ENCODE assay signal across 11 cellular contexts in the genomic region with DNA sequence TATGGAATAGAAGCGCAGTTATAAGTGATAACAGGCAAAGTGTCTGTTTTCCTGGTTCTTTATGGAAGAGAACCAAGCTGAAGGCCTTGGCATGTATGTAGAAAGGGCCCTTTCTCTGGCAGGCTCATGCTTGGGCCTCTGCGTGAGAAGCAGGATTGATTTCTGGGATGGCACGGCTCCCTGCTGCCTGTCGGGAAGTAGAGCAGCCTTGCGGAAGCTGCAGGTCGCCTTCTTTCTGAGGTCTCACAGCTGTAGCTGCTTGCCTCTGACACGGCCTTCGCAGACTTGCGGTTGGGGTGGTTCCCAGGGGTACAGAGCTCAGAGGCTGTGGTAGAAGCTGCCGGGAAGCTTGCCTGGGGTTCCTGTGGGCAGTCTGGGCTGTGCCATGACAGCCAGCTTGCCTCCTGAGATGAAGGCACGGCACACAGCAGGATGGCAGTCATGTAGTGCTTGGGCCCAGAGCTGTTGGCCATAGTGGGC. TPM values are rescaled to one million over a fixed set of nuclear protein-coding genes. Genes with fewer than 3 reads are reported as not detected.
DNase-seq lines count a peak whose midpoint lies in the region; ATAC-seq and TF ChIP-seq lines count a peak whose summit lies in the region.
"Had no signal": no experiment of that assay in that cellular context is flagged by ENCODE, and none has a peak within 500 bp of the region (broad histone marks: within the 10 kb centered on the region; RNA-seq: fewer than 3 reads in every experiment).

No MANE protein-coding gene starts in this region.

- no peak for TF ChIP-seq CTCF in left ventricle myocardium inferior (IDR thresholded peaks at IDR 0.05; ENCODE audit: borderline replicate concordance)

- H3K4me1 Mint-ChIP-seq in activated T-helper 2 cell treated with anti-CD3 and anti-CD28 coated beads, Interferon-gamma antibody, Interleukin-2, Interleukin-4, amounts not matched to agents 10 μg/mL and 5 μg/mL and 100 μg/mL, durations not matched to agents 14 hours and 24 hours and 36 hours (ENCODE audit: low read depth): peaks cover 23% of the 10 kb centered on the region

- H3K27me3 ChIP-seq in left ventricle myocardium inferior (ENCODE audit: low read depth): no peaks in the 10 kb centered on the region

- H3K27ac Mint-ChIP-seq in activated T-helper 2 cell treated with anti-CD3 and anti-CD28 coated beads, Interferon-gamma antibody, Interleukin-2, Interleukin-4, amounts not matched to agents 10 μg/mL and 5 μg/mL and 100 μg/mL, durations not matched to agents 14 hours and 24 hours and 36 hours: no peak overlapping the region
- H3K27ac Mint-ChIP-seq: stimulated activated naive CD8-positive, alpha-beta T cell treated with anti-CD3 and anti-CD28 coated beads, Interleukin-15, Interleukin-2, amounts not matched to agents 100 ng/mL and 50 ng/mL, for 24 hours had no signal

- ATAC-seq in Right ventricle myocardium inferior: peak; percentile 69

- H3K36me3 ChIP-seq in left ventricle myocardium inferior: peaks cover 39% of the 10 kb centered on the region

- no peaks in the 10 kb centered on the region for H3K9me3 Mint-ChIP-seq in activated T-helper 2 cell treated with anti-CD3 and anti-CD28 coated beads, Interferon-gamma antibody, Interleukin-2, Interleukin-4, amounts not matched to agents 10 μg/mL and 5 μg/mL and 100 μg/mL, durations not matched to agents 14 hours and 24 hours and 36 hours
- H3K9me3 Mint-ChIP-seq: stimulated activated naive CD8-positive, alpha-beta T cell treated with anti-CD3 and anti-CD28 coated beads, Interleukin-15, Interleukin-2, amounts not matched to agents 100 ng/mL and 50 ng/mL, for 24 hours had no signal

- no peak overlapping the region for H3K4me3 Mint-ChIP-seq in activated T-helper 2 cell treated with anti-CD3 and anti-CD28 coated beads, Interferon-gamma antibody, Interleukin-2, Interleukin-4, amounts not matched to agents 10 μg/mL and 5 μg/mL and 100 μg/mL, durations not matched to agents 14 hours and 24 hours and 36 hours (ENCODE audit: low read depth)
- H3K4me3 Mint-ChIP-seq: stimulated activated naive CD8-positive, alpha-beta T cell treated with anti-CD3 and anti-CD28 coated beads, Interleukin-15, Interleukin-2, amounts not matched to agents 100 ng/mL and 50 ng/mL, for 24 hours had no signal

- peaks cover 54% of the 10 kb centered on the region for H3K36me3 Mint-ChIP-seq in activated T-helper 2 cell treated with anti-CD3 and anti-CD28 coated beads, Interferon-gamma antibody, Interleukin-2, Interleukin-4, amounts not matched to agents 10 μg/mL and 5 μg/mL and 100 μg/mL, durations not matched to agents 14 hours and 24 hours and 36 hours (ENCODE audit: low read depth)

- intact Hi-C loops in Right ventricle myocardium inferior (cut with DNase I): no loop called here
- intact Hi-C loops in cardiac septum (cut with DNase I): no loop called here
- intact Hi-C loops in left ventricle myocardium inferior (cut with micrococcal nuclease): no loop called here
- intact Hi-C loops in activated T-helper 2 cell treated with anti-CD3 and anti-CD28 coated beads, Interferon-gamma antibody, Interleukin-2, Interleukin-4, amounts not matched to agents 10 μg/mL and 5 μg/mL and 100 μg/mL, durations not matched to agents 14 hours and 24 hours and 36 hours (cut with micrococcal nuclease): no loop called here

- H3K4me3 ChIP-seq in left ventricle myocardium inferior: no peak overlapping the region
- H3K4me3 ChIP-seq: SK-N-MC had no signal

- no peaks in the 10 kb centered on the region for H3K9me3 ChIP-seq in left ventricle myocardium inferior (replicated peaks)

- DNase-seq in Right ventricle myocardium inferior (ENCODE audit: missing footprints) (peak; percentile 75), cardiac septum (ENCODE audit: low spot score) (no peak), left ventricle myocardium inferior (peak; percentile 52), nucleus accumbens (lab: John Stamatoyannopoulos, UW) (peak in 34 of 56 donors; percentile 23 to 63 (median 44)), NCI-H1694 (lab: John Stamatoyannopoulos, UW) (no peak), HuH-7.5 (ENCODE audit: low spot score) (no peak), SW 1271 (lab: John Stamatoyannopoulos, UW) (no peak)
- DNase-seq in activated T-helper 2 cell treated with anti-CD3 and anti-CD28 coated beads, Interferon-gamma antibody, Interleukin-2, Interleukin-4, amounts not matched to agents 10 μg/mL and 5 μg/mL and 100 μg/mL, durations not matched to agents 14 hours and 24 hours and 36 hours (ENCODE audit: low spot score): no peak
- DNase-seq: erythroblast had no signal

- H3K27me3 Mint-ChIP-seq in activated T-helper 2 cell treated with anti-CD3 and anti-CD28 coated beads, Interferon-gamma antibody, Interleukin-2, Interleukin-4, amounts not matched to agents 10 μg/mL and 5 μg/mL and 100 μg/mL, durations not matched to agents 14 hours and 24 hours and 36 hours (ENCODE audit: low read depth): no peaks in the 10 kb centered on the region
- H3K27me3 Mint-ChIP-seq: stimulated activated naive CD8-positive, alpha-beta T cell treated with anti-CD3 and anti-CD28 coated beads, Interleukin-15, Interleukin-2, amounts not matched to agents 100 ng/mL and 50 ng/mL, for 24 hours had no signal

- H3K4me1 ChIP-seq in left ventricle myocardium inferior: peaks cover 46% of the 10 kb centered on the region

- H3K27ac ChIP-seq in left ventricle myocardium inferior (replicated peaks): peak overlapping the region; percentile 75
- H3K27ac ChIP-seq: SK-N-MC had no signal

RNA-seq across cellular contexts. Expression of a gene that starts 39.4 kb away (rescaled TPM):
- 20.3 TPM for total RNA-seq in Right ventricle myocardium inferior
- total RNA-seq in cardiac septum: 22.2 TPM
- total RNA-seq in left ventricle myocardium inferior: 21.4 TPM
- total RNA-seq in activated T-helper 2 cell treated with anti-CD3 and anti-CD28 coated beads, Interferon-gamma antibody, Interleukin-2, Interleukin-4, amounts not matched to agents 10 μg/mL and 5 μg/mL and 100 μg/mL, durations not matched to agents 14 hours and 24 hours and 36 hours: 67.3 and 69.9 TPM in 2 replicates

RNA-seq across cellular contexts. Expression of a gene that starts 55.7 kb away (rescaled TPM):
- total RNA-seq in Right ventricle myocardium inferior (8.1 TPM), cardiac septum (1.6 TPM), left ventricle myocardium inferior (7.4 TPM)
- total RNA-seq in activated T-helper 2 cell treated with anti-CD3 and anti-CD28 coated beads, Interferon-gamma antibody, Interleukin-2, Interleukin-4, amounts not matched to agents 10 μg/mL and 5 μg/mL and 100 μg/mL, durations not matched to agents 14 hours and 24 hours and 36 hours: 11.0 and 13.7 TPM in 2 replicates

Comparison
In these comparisons a context has a peak if more than half of its experiments do, and no peak if none do; other contexts are left out.
1. DNase-seq: peak in Right ventricle myocardium inferior (single experiment), left ventricle myocardium inferior (single experiment) and nucleus accumbens (34 of 56); none in cardiac septum (single experiment), NCI-H1694 (single experiment), activated T-helper 2 cell treated with anti-CD3 and anti-CD28 coated beads, Interferon-gamma antibody, Interleukin-2, Interleukin-4, amounts not matched to agents 10 μg/mL and 5 μg/mL and 100 μg/mL, durations not matched to agents 14 hours and 24 hours and 36 hours (single experiment), HuH-7.5 (single experiment) and SW 1271 (0 of 2).